ENCODE assay signal across 18 cellular contexts in the genomic region with DNA sequence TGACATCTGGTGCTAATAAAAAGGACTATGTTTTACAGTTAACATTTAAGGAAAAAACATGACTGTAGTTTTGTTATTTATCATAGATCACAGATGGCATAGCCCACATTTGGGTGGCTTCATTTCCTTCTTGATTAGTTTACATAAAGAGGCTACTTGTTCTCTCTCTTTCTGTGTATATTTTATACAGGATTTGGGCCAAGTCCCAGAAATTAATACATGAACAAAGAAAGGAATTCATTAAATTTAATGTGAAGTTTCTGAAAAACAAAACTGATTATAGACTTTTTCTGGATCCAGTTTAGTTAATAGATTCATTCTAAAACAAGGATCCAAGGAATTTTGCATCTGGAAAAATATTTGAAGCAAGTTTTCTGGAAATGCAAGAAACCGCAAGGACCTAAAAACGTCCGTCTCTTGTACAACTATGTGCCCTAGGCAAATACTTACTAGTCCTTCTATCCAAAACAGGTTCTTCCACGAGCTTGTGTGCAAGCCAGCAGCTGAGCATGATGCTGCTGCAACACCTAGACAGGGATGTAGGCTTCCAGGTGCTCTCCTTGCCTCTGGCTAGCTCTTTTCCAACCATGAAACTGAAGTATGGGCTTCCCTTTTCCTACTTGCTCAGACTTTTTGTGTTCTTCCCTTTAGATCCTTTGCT.
DNase-seq lines count a peak whose midpoint lies in the region; ATAC-seq and TF ChIP-seq lines count a peak whose summit lies in the region.
"Had no signal": no experiment of that assay in that cellular context is flagged by ENCODE, and none has a peak within 500 bp of the region (broad histone marks: within the 10 kb centered on the region; RNA-seq: fewer than 3 reads in every experiment).

No MANE protein-coding gene starts in this region.

- no peak overlapping the region for H3K27ac ChIP-seq in lung (ENCODE audit: low read depth in 1 of 2, low read length in 1 of 2)
- H3K27ac ChIP-seq: colonic mucosa had no signal

- TF ChIP-seq CTCF in AG09309 (IDR thresholded peaks at IDR 0.05; ENCODE audit: control insufficient read depth, insufficient read depth, low read depth, low read length, missing control alignments) (no peak), lung (IDR thresholded peaks at IDR 0.05; ENCODE audit: control extremely low read depth, extremely low read depth) (no peak), endothelial cell (IDR thresholded peaks at IDR 0.05; ENCODE audit: unreplicated experiment) (no peak), nephron progenitor cell (IDR thresholded peaks at IDR 0.05) (no peak)

- no peaks in the 10 kb centered on the region for H3K27me3 ChIP-seq in lung (ENCODE audit: control insufficient read depth, insufficient read depth)
- H3K27me3 ChIP-seq: colonic mucosa had no signal

- H3K27me3 Mint-ChIP-seq in endothelial cell (ENCODE audit: unreplicated experiment), result no peaks in the 10 kb centered on the region
- peaks cover 8% of the 10 kb centered on the region for H3K27me3 Mint-ChIP-seq in nephron progenitor cell (ENCODE audit: low read depth, poor library complexity)

- H3K4me1 ChIP-seq in lung (ENCODE audit: control insufficient read depth in 2 of 2, insufficient read depth in 2 of 2, low read length in 2 of 2), result peaks cover 2 to 3% of the 10 kb centered on the region in 2 donors
- H3K4me1 ChIP-seq: colonic mucosa had no signal

- H3K4me3 Mint-ChIP-seq in endothelial cell (ENCODE audit: unreplicated experiment) (no peak overlapping the region), nephron progenitor cell (no peak overlapping the region)
- H3K4me3 Mint-ChIP-seq: activated T-helper 1 cell treated with anti-CD3 and anti-CD28 coated beads, Interleukin-12 subunit alpha, Interleukin-12 subunit beta, Interleukin-2, Interleukin-4 antibody, amounts not matched to agents 30 ng/mL and 10 ng/mL and 1 ng/mL, durations not matched to agents 14 hours and 24 hours and 36 hours had no signal

- H3K27ac Mint-ChIP-seq in endothelial cell (ENCODE audit: unreplicated experiment) (no peak overlapping the region), nephron progenitor cell (no peak overlapping the region)
- H3K27ac Mint-ChIP-seq: activated T-helper 1 cell treated with anti-CD3 and anti-CD28 coated beads, Interleukin-12 subunit alpha, Interleukin-12 subunit beta, Interleukin-2, Interleukin-4 antibody, amounts not matched to agents 30 ng/mL and 10 ng/mL and 1 ng/mL, durations not matched to agents 14 hours and 24 hours and 36 hours had no signal

- ATAC-seq in lung (ENCODE audit: insufficient read depth, low FRiP score) (peak; percentile 64), HG03469 (IDR thresholded peaks at IDR 0.05; ENCODE audit: unreplicated experiment) (no peak)
- ATAC-seq: K562 had no signal

- WGBS in lung, 2 donors, result 55 to 79% methylated on average over 4 of the region's 4 CpGs

- H3K9me3 Mint-ChIP-seq in endothelial cell (ENCODE audit: unreplicated experiment) (no peaks in the 10 kb centered on the region), nephron progenitor cell (no peaks in the 10 kb centered on the region)
- H3K9me3 Mint-ChIP-seq: activated T-helper 1 cell treated with anti-CD3 and anti-CD28 coated beads, Interleukin-12 subunit alpha, Interleukin-12 subunit beta, Interleukin-2, Interleukin-4 antibody, amounts not matched to agents 30 ng/mL and 10 ng/mL and 1 ng/mL, durations not matched to agents 14 hours and 24 hours and 36 hours had no signal

- no peaks in the 10 kb centered on the region for H3K36me3 Mint-ChIP-seq in endothelial cell (ENCODE audit: low read depth, unreplicated experiment)
- H3K36me3 Mint-ChIP-seq in nephron progenitor cell (ENCODE audit: low read depth), result no peaks in the 10 kb centered on the region

- no peaks in the 10 kb centered on the region for H3K9me3 ChIP-seq in lung (ENCODE audit: control insufficient read depth in 2 of 2, insufficient read depth in 1 of 2, low read length in 1 of 2)
- H3K9me3 ChIP-seq: colonic mucosa had no signal

- H3K4me1 Mint-ChIP-seq in endothelial cell (ENCODE audit: unreplicated experiment) (peaks cover 2% of the 10 kb centered on the region), nephron progenitor cell (no peaks in the 10 kb centered on the region)

- H3K4me3 ChIP-seq in AG09309 (ENCODE audit: control insufficient read depth, low read depth, low read length), result no peak overlapping the region
- H3K4me3 ChIP-seq in lung, result no peak overlapping the region
- H3K4me3 ChIP-seq: colonic mucosa, K562, skin epidermis had no signal

- no peaks in the 10 kb centered on the region for H3K36me3 ChIP-seq in lung (ENCODE audit: control insufficient read depth in 2 of 2, insufficient read depth in 2 of 2, low read length in 2 of 2)
- H3K36me3 ChIP-seq: colonic mucosa had no signal

- DNase-seq in AG09309 (ENCODE audit: low read depth), result peak; percentile 54
- DNase-seq in NCI-H1048 (lab: John Stamatoyannopoulos, UW), result peak; percentile 34
- peak; percentile 26 for DNase-seq in dedifferentiated amniotic fluid mesenchymal stem cell (ENCODE audit: extremely low spot score)
- DNase-seq in lung (ENCODE audit: low spot score), result peak; percentile 62
- DNase-seq in endothelial cell (ENCODE audit: low spot score), result no peak
- DNase-seq in iPS-NIHi7 (ENCODE audit: extremely low spot score), result no peak
- no peak for DNase-seq in nephron progenitor cell
- DNase-seq: activated CD4-positive, alpha-beta T cell treated with anti-CD3 and anti-CD28 coated beads, Interleukin-2, amount 50 U/mL, for 48 hours; colonic mucosa; DMS53; HCEC 1CT; NCI-H1417; NCI-H510A treated with DMSO at 0.1 percent for 48 hours; stimulated activated naive CD4-positive, alpha-beta T cell treated with Interleukin-2 at 50 U/mL for 16 hours had no signal

Comparison
In these comparisons a context has a peak if more than half of its experiments do, and no peak if none do; other contexts are left out.
1. DNase-seq: peak in AG09309 (single experiment), NCI-H1048 (single experiment), dedifferentiated amniotic fluid mesenchymal stem cell (single experiment) and lung (single experiment); none in endothelial cell (single experiment), iPS-NIHi7 (single experiment) and nephron progenitor cell (single experiment).